16 cellular contexts compared by ENCODE assay signal in the genomic region with DNA sequence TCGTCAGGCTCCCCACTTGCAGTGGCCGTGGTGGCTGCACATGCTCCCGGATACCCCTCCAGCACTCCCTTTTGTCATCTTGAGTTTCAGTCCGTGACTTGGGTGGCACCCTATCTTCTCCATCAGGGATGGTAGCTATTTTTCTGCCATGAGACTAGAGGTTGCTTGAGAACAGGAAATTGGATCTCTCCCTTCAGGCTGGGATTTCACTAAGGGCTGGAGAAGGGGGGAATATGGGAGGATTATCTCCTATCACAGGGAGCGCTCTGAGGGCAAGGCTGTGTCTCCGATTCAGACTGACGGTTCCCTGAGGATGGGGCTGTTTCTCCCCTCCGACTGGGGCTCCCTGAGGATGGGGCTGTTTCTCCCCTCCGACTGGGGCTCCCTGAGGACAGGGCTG.
DNase-seq lines count a peak whose midpoint lies in the region; TF ChIP-seq lines count a peak whose summit lies in the region.
"Had no signal": no experiment of that assay in that cellular context is flagged by ENCODE, and none has a peak within 500 bp of the region (broad histone marks: within the 10 kb centered on the region; RNA-seq: fewer than 3 reads in every experiment).

No MANE protein-coding gene starts in this region.

- H3K27me3 Mint-ChIP-seq in Calu3 (ENCODE audit: unreplicated experiment) (no peaks in the 10 kb centered on the region), neural progenitor cell (ENCODE audit: insufficient read depth, low read depth) (peaks cover 11% of the 10 kb centered on the region)
- peaks cover 46 to 76% of the 10 kb centered on the region in 2 donors for H3K27me3 Mint-ChIP-seq in CD8-positive, alpha-beta memory T cell

- H3K36me3 ChIP-seq in HUES6 (ENCODE audit: control insufficient read depth, insufficient read depth, low read length) (no peaks in the 10 kb centered on the region), neural progenitor cell (no peaks in the 10 kb centered on the region)
- H3K36me3 ChIP-seq in CD8-positive, alpha-beta memory T cell (ENCODE audit: insufficient read depth, low read length): no peaks in the 10 kb centered on the region
- H3K36me3 ChIP-seq: brain microvascular endothelial cell had no signal

- H3K4me3 ChIP-seq in HUES6 (ENCODE audit: low read depth, low read length): no peak overlapping the region
- no peak overlapping the region for H3K4me3 ChIP-seq in neural progenitor cell
- no peak overlapping the region for H3K4me3 ChIP-seq in CD8-positive, alpha-beta memory T cell (ENCODE audit: low read length)
- H3K4me3 ChIP-seq: lung had no signal

- H3K27ac ChIP-seq in HUES6 (ENCODE audit: low read depth, low read length) (no peak overlapping the region), neural progenitor cell (no peak overlapping the region)
- H3K27ac ChIP-seq in CD8-positive, alpha-beta memory T cell (ENCODE audit: low read depth, low read length): no peak overlapping the region
- H3K27ac ChIP-seq: brain microvascular endothelial cell had no signal

- H3K9me3 Mint-ChIP-seq in Calu3 (ENCODE audit: low read depth, unreplicated experiment) (no peaks in the 10 kb centered on the region), neural progenitor cell (peaks cover 4% of the 10 kb centered on the region)
- H3K9me3 Mint-ChIP-seq in CD8-positive, alpha-beta memory T cell: no peaks in the 10 kb centered on the region

- intact Hi-C loops in Calu3 (cut with micrococcal nuclease; ENCODE audit: unreplicated experiment): loop anchor here (5.0 to 10.0 kb wide), 3 partner anchors 53 to 337 kb away; no protein-coding TSS in a partner anchor

- BruUV-seq in Calu3 (replicated peaks; lab: Mats Ljungman, UMichigan): no TSS peak

- peaks cover 33% of the 10 kb centered on the region for H3F3A ChIP-seq in neural progenitor cell (ENCODE audit: low read depth)

- H3K4me1 Mint-ChIP-seq in Calu3 (ENCODE audit: low read depth, unreplicated experiment): peaks cover 70% of the 10 kb centered on the region
- H3K4me1 Mint-ChIP-seq in neural progenitor cell: peaks cover 59% of the 10 kb centered on the region
- peaks cover 0 to 27% (median 3%) of the 10 kb centered on the region in 3 donors for H3K4me1 Mint-ChIP-seq in CD8-positive, alpha-beta memory T cell

- peaks cover 70% of the 10 kb centered on the region for H3K4me1 ChIP-seq in HUES6 (ENCODE audit: control insufficient read depth, insufficient read depth, low read length)
- peaks cover 48% of the 10 kb centered on the region for H3K4me1 ChIP-seq in neural progenitor cell
- peaks cover 5% of the 10 kb centered on the region for H3K4me1 ChIP-seq in CD8-positive, alpha-beta memory T cell (ENCODE audit: insufficient read depth, low read length)

- H4K20me1 ChIP-seq in neural progenitor cell (ENCODE audit: low read depth): no peaks in the 10 kb centered on the region

- no peak overlapping the region for H2AFZ ChIP-seq in neural progenitor cell (replicated peaks)

- H3K79me2 ChIP-seq in neural progenitor cell (ENCODE audit: low read depth): no peaks in the 10 kb centered on the region

- peaks cover 19% of the 10 kb centered on the region; the same call in 1 of the 2 replicates for H3K27me3 ChIP-seq in HUES6 (ENCODE audit: control insufficient read depth, insufficient read depth, low read length)
- H3K27me3 ChIP-seq in neural progenitor cell: peaks cover 10% of the 10 kb centered on the region
- H3K27me3 ChIP-seq in CD8-positive, alpha-beta memory T cell (ENCODE audit: insufficient read depth, low read length, poor library complexity, severe bottlenecking): peaks cover 19% of the 10 kb centered on the region
- H3K27me3 ChIP-seq: brain microvascular endothelial cell had no signal

- DNase-seq in Calu3 (no peak), erythroblast (lab: John Stamatoyannopoulos, UW) (no peak), neural progenitor cell (ENCODE audit: low spot score) (no peak), NOMO-1 (lab: John Stamatoyannopoulos, UW; ENCODE audit: unreplicated experiment in 2 of 2) (no peak), NCI-H2227 (lab: John Stamatoyannopoulos, UW; ENCODE audit: unreplicated experiment) (no peak)
- no peak for DNase-seq in CD8-positive, alpha-beta memory T cell
- DNase-seq: activated CD8-positive, alpha-beta memory T cell treated with anti-CD3 and anti-CD28 coated beads for 24 hours; activated gamma-delta T cell; brain microvascular endothelial cell; CD4-positive, CD25-positive, alpha-beta regulatory T cell; EL; HCEC 1CT; NCI-H226; stimulated activated naive CD4-positive, alpha-beta T cell treated with Interleukin-2 at 50 U/mL for 16 hours had no signal

- peak overlapping the region; percentile 29 for H3K9ac ChIP-seq in HUES6 (ENCODE audit: low read length)
- no peak overlapping the region for H3K9ac ChIP-seq in neural progenitor cell

- H3K9me3 ChIP-seq in HUES6 (ENCODE audit: control insufficient read depth, insufficient read depth, low read depth, low read length) (no peaks in the 10 kb centered on the region), neural progenitor cell (ENCODE audit: low read depth) (no peaks in the 10 kb centered on the region)
- H3K9me3 ChIP-seq in CD8-positive, alpha-beta memory T cell (ENCODE audit: low read length): no peaks in the 10 kb centered on the region

- TF ChIP-seq CTCF in Calu3 (IDR thresholded peaks at IDR 0.05; ENCODE audit: unreplicated experiment) (no peak), neural progenitor cell (IDR thresholded peaks at IDR 0.05) (no peak)

- CTCF ChIA-PET in Calu3 (lab: Charles Lee): interaction anchor here (0.5 to 2.6 kb wide), 8 partner anchors 12 to 230 kb away, joined by 3 to 9 read pairs (median 4); no protein-coding TSS in a partner anchor
- CTCF ChIA-PET in CD8-positive, alpha-beta memory T cell (lab: Charles Lee): interaction anchor here (1.4 kb wide), 1 partner anchor 9 kb away, joined by 3 read pairs; no protein-coding TSS in a partner anchor

- TF ChIP-seq POLR2A in erythroblast (IDR thresholded peaks at IDR 0.05; ENCODE audit: low read length): peak; percentile 37

- H3K4me2 ChIP-seq in neural progenitor cell: peak overlapping the region; percentile 79

- H3K36me3 Mint-ChIP-seq in Calu3 (ENCODE audit: insufficient read depth, unreplicated experiment) (peaks cover 96% of the 10 kb centered on the region), neural progenitor cell (peaks cover 3% of the 10 kb centered on the region)
- peaks cover 0 to 3% (median 0%) of the 10 kb centered on the region in 3 donors for H3K36me3 Mint-ChIP-seq in CD8-positive, alpha-beta memory T cell

- peak overlapping the region; percentile 78 for H3K4me3 Mint-ChIP-seq in Calu3 (ENCODE audit: low read depth, unreplicated experiment)
- H3K4me3 Mint-ChIP-seq in neural progenitor cell: peak overlapping the region; percentile 17
- peak overlapping the region in 3 of 7 donors; percentile 46 to 77 (median 56) for H3K4me3 Mint-ChIP-seq in CD8-positive, alpha-beta memory T cell

- H3K27ac Mint-ChIP-seq in Calu3 (ENCODE audit: unreplicated experiment): peak overlapping the region; percentile 96
- H3K27ac Mint-ChIP-seq in neural progenitor cell: peak overlapping the region; percentile 28
- H3K27ac Mint-ChIP-seq in CD8-positive, alpha-beta memory T cell: no peak overlapping the region
- H3K27ac Mint-ChIP-seq: CD4-positive, CD25-positive, alpha-beta regulatory T cell had no signal

- POLR2A ChIA-PET in CD8-positive, alpha-beta memory T cell (lab: Charles Lee): no interaction called here

Comparison
In these comparisons a context has a peak if more than half of its experiments do, and no peak if none do; other contexts are left out.
1. H3K27ac Mint-ChIP-seq: peak in Calu3 (single experiment) and neural progenitor cell (single experiment); none in CD8-positive, alpha-beta memory T cell (0 of 8).